Comparison of ENCODE assay signal across 9 cellular contexts in genomic region chr1:3772715-3773571, GRCh38. TPM values are rescaled to one million over a fixed set of nuclear protein-coding genes. Genes with fewer than 3 reads are reported as not detected.
DNase-seq lines count a peak whose midpoint lies in the region; ATAC-seq, FAIRE-seq and TF ChIP-seq lines count a peak whose summit lies in the region.
"Had no signal": no experiment of that assay in that cellular context is flagged by ENCODE, and none has a peak within 500 bp of the region (broad histone marks: within the 10 kb centered on the region; RNA-seq: fewer than 3 reads in every experiment).

Gene SMIM1, plus strand, starts transcription at chr1:3772749. Its CDS starts 2,625 bp downstream, at chr1:3775374.

- H4K20me1 ChIP-seq in Loucy (ENCODE audit: insufficient read depth, low read length, poor library complexity, severe bottlenecking) = no peaks in the 10 kb centered on the region

- no peaks in the 10 kb centered on the region for H3F3A ChIP-seq in Loucy (ENCODE audit: low read depth)

- peaks cover 5% of the 10 kb centered on the region for H3K4me1 ChIP-seq in Loucy (ENCODE audit: insufficient read depth, low read length, poor library complexity, severe bottlenecking)
- peaks cover 11% of the 10 kb centered on the region for H3K4me1 ChIP-seq in colonic mucosa
- peaks cover 25% of the 10 kb centered on the region for H3K4me1 ChIP-seq in mucosa of descending colon (ENCODE audit: low read depth)

- H3K9me3 ChIP-seq in Loucy (ENCODE audit: insufficient read depth, low read depth, low read length) (no peaks in the 10 kb centered on the region), colonic mucosa (no peaks in the 10 kb centered on the region), mucosa of descending colon (no peaks in the 10 kb centered on the region)

- FAIRE-seq in D721Med (lab: Jason Lieb, UNC) = no peak

- H3K36me3 ChIP-seq in Loucy (ENCODE audit: insufficient read depth, low read length) (no peaks in the 10 kb centered on the region), colonic mucosa (no peaks in the 10 kb centered on the region), mucosa of descending colon (ENCODE audit: low read depth) (no peaks in the 10 kb centered on the region)

- H2AFZ ChIP-seq in Loucy (ENCODE audit: low read length) = peak within 1 kb of the TSS; percentile 64; the same call in 1 of the 2 replicates

- intact Hi-C loops in colonic mucosa (cut with DNase I) = no loop called here
- intact Hi-C loops in mucosa of descending colon (cut with DNase I, micrococcal nuclease) = no loop called here

- TF ChIP-seq CTCF in Loucy (conservative IDR thresholded peaks at IDR 0.05; ENCODE audit: low read length) (no peak), colonic mucosa (IDR thresholded peaks at IDR 0.05) (no peak), mucosa of descending colon (IDR thresholded peaks at IDR 0.05) (no peak), D721Med (IDR thresholded peaks at IDR 0.05; ENCODE audit: insufficient read depth, missing control alignments) (no peak)

- ATAC-seq in mucosa of descending colon = no peak

- H3K27me3 ChIP-seq in Loucy (ENCODE audit: insufficient read depth, low read length, poor library complexity, severe bottlenecking) (no peaks in the 10 kb centered on the region), colonic mucosa (no peaks in the 10 kb centered on the region)

- DNase-seq in activated CD8-positive, alpha-beta memory T cell treated with anti-CD3 and anti-CD28 coated beads for 24 hours = peak; percentile 68
- no peak for DNase-seq in activated CD8-positive, alpha-beta memory T cell treated with anti-CD3 and anti-CD28 coated beads, Interleukin-2, amount 50 U/mL, for 4 hours
- DNase-seq in colonic mucosa (no peak), mucosa of descending colon (peak in 2 of 3 donors; percentile 17 to 58), D721Med (ENCODE audit: insufficient read length, low spot score) (no peak), NCI-H2081 (lab: John Stamatoyannopoulos, UW) (no peak), SKM-1 treated with dmso at 0.1 percent for 144 hours (lab: John Stamatoyannopoulos, UW; ENCODE audit: unreplicated experiment) (no peak)

- H3K9ac ChIP-seq in Loucy (ENCODE audit: low read depth, low read length, poor library complexity, severe bottlenecking) (peak within 1 kb of the TSS; percentile 22), colonic mucosa (ENCODE audit: low read depth in 2 of 2, low read length in 2 of 2) (peak within 1 kb of the TSS; percentile 26 to 76)

- H3K27ac ChIP-seq in colonic mucosa = no peak within 1 kb of the TSS
- H3K27ac ChIP-seq: epithelial cell of prostate had no signal

- H3K9me2 ChIP-seq in Loucy (replicated peaks; ENCODE audit: low read depth, low read length) = no peaks in the 10 kb centered on the region

- H3K4me3 ChIP-seq in Loucy (ENCODE audit: low read length, poor library complexity, severe bottlenecking) = peak within 1 kb of the TSS; percentile 66
- H3K4me3 ChIP-seq in colonic mucosa = peak within 1 kb of the TSS; percentile 56
- H3K4me3 ChIP-seq in mucosa of descending colon = peak within 1 kb of the TSS; percentile 19

- H3K79me2 ChIP-seq in Loucy (ENCODE audit: insufficient read depth, low read length) = no peaks in the 10 kb centered on the region

- H3K4me2 ChIP-seq in Loucy (ENCODE audit: low read depth, low read length, poor library complexity, severe bottlenecking) = peak within 1 kb of the TSS; percentile 56

RNA-seq across cellular contexts. Expression of gene SMIM1, which starts in this region (rescaled TPM):
- total RNA-seq in colonic mucosa (1 to 10 TPM; 1.9 to 2.4 TPM), mucosa of descending colon (10 to 100 TPM in 1 of 3 donors, 1 to 10 TPM in 2; 1.6 to 16.1 (median 2.6) TPM)

Comparison
In these comparisons a context has a peak if more than half of its experiments do, and no peak if none do; other contexts are left out.
1. DNase-seq: peak in activated CD8-positive, alpha-beta memory T cell treated with anti-CD3 and anti-CD28 coated beads for 24 hours (single experiment) and mucosa of descending colon (2 of 3); none in activated CD8-positive, alpha-beta memory T cell treated with anti-CD3 and anti-CD28 coated beads, Interleukin-2, amount 50 U/mL, for 4 hours (single experiment), colonic mucosa (single experiment), D721Med (single experiment), NCI-H2081 (0 of 2) and SKM-1 treated with dmso at 0.1 percent for 144 hours (single experiment).
2. Peak in every context shown above with its lines, with median percentiles within 50 percentile points of each other: H3K4me3 ChIP-seq.